21 cellular contexts compared by ENCODE assay signal in the genomic region with DNA sequence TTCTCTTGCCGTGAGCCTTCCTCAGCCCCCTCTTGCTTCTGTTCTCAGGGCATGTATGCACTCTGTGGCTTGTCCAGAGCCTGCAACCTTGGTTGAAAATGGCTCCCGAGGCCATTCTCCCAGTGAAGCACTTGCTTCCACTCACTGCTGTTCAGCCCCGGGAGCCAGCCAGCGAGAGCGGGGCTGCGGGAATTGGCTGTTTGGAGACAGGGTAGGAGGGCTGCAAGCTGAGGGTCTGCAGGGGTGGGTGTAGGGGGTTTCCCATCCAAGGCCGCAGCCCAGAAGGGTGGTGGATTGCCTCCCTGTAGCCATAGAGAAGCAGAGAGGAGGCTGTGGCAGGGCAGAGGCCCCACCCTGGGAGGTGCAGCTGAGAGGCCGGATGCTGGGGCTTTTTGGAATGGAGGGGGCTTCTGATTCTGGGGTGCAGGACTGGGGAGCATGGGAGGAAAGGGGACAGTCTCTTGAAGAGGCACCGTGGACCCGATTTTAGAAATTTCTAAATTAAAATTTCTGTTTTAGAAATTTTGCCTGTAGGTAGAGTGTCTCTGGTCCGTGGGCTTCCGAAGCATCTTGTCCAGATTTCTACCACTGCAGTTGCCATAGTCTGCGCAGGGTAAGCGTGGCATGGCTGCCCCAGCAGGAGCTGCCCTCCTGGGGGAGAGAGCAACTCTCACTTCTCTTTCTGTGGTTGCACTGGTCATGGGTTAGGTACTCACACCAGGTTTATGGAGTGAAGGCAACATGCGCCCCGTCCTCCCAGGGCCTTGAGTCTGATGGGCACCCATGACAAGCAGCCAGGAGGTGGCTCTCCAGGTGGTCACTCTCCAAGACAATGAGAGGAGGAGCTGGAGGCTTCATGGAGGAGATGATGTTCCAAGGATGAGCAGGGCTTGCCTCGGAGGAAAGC.
DNase-seq lines count a peak whose midpoint lies in the region; ATAC-seq, FAIRE-seq and TF ChIP-seq lines count a peak whose summit lies in the region.
"Had no signal": no experiment of that assay in that cellular context is flagged by ENCODE, and none has a peak within 500 bp of the region (broad histone marks: within the 10 kb centered on the region; RNA-seq: fewer than 3 reads in every experiment).

No MANE protein-coding gene starts in this region.

- peak overlapping the region; percentile 9 to 65 for H3K27ac Mint-ChIP-seq in natural killer cell
- H3K27ac Mint-ChIP-seq in natural killer cell treated with Interleukin-12 subunit alpha and Interleukin-12 subunit beta and Interleukin-15 and Interleukin-18, amount 100 ng/mL, for 72 hours = peak overlapping the region in 1 of 2 donors; percentile 68
- H3K27ac Mint-ChIP-seq in activated T-helper 1 cell treated with anti-CD3 and anti-CD28 coated beads, Interleukin-12 subunit alpha, Interleukin-12 subunit beta, Interleukin-2, Interleukin-4 antibody, amounts not matched to agents 30 ng/mL and 10 ng/mL and 1 ng/mL, durations not matched to agents 14 hours and 24 hours and 36 hours = peak overlapping the region; percentile 24
- H3K27ac Mint-ChIP-seq: activated CD4-positive, alpha-beta T cell treated with anti-CD3 and anti-CD28 coated beads for 36 hours; effector memory CD8-positive, alpha-beta T cell; progenitor cell of endocrine pancreas; T-cell had no signal

- DNase-seq in natural killer cell (no peak), mesenteric fat pad (ENCODE audit: low spot score) (peak; percentile 77), C1 segment of cervical spinal cord (lab: John Stamatoyannopoulos, UW) (no peak), H54 (ENCODE audit: insufficient read length, low spot score) (no peak)
- no peak for DNase-seq in natural killer cell treated with Interleukin-12 subunit alpha and Interleukin-12 subunit beta and Interleukin-15 and Interleukin-18, amount 100 ng/mL, for 72 hours (ENCODE audit: low spot score)
- no peak for DNase-seq in activated T-helper 1 cell treated with anti-CD3 and anti-CD28 coated beads, Interleukin-12 subunit alpha, Interleukin-12 subunit beta, Interleukin-2, Interleukin-4 antibody, amounts not matched to agents 30 ng/mL and 10 ng/mL and 1 ng/mL, durations not matched to agents 14 hours and 24 hours and 36 hours (ENCODE audit: low spot score)
- DNase-seq: activated CD4-positive, alpha-beta T cell treated with anti-CD3 and anti-CD28 coated beads for 36 hours; activated naive CD4-positive, alpha-beta T cell treated with anti-CD3 and anti-CD28 coated beads, Interleukin-2, amount 50 U/mL, for 16 hours; amygdala; effector memory CD8-positive, alpha-beta T cell; foreskin melanocyte; left lung; NCI-H1417 treated with DMSO at 0.1 percent for 48 hours; SJCRH30; T-cell; trophoblast cell had no signal

- no peak for TF ChIP-seq CTCF in natural killer cell (IDR thresholded peaks at IDR 0.05)

- no peaks in the 10 kb centered on the region for H3K9me3 Mint-ChIP-seq in natural killer cell
- no peaks in the 10 kb centered on the region for H3K9me3 Mint-ChIP-seq in natural killer cell treated with Interleukin-12 subunit alpha and Interleukin-12 subunit beta and Interleukin-15 and Interleukin-18, amount 100 ng/mL, for 72 hours
- H3K9me3 Mint-ChIP-seq in activated T-helper 1 cell treated with anti-CD3 and anti-CD28 coated beads, Interleukin-12 subunit alpha, Interleukin-12 subunit beta, Interleukin-2, Interleukin-4 antibody, amounts not matched to agents 30 ng/mL and 10 ng/mL and 1 ng/mL, durations not matched to agents 14 hours and 24 hours and 36 hours = peaks cover 7% of the 10 kb centered on the region
- H3K9me3 Mint-ChIP-seq: effector memory CD8-positive, alpha-beta T cell; T-cell had no signal

- no peaks in the 10 kb centered on the region for H3K27me3 Mint-ChIP-seq in natural killer cell (ENCODE audit: low read depth in 2 of 2)
- H3K27me3 Mint-ChIP-seq in natural killer cell treated with Interleukin-12 subunit alpha and Interleukin-12 subunit beta and Interleukin-15 and Interleukin-18, amount 100 ng/mL, for 72 hours = no peaks in the 10 kb centered on the region
- H3K27me3 Mint-ChIP-seq in activated T-helper 1 cell treated with anti-CD3 and anti-CD28 coated beads, Interleukin-12 subunit alpha, Interleukin-12 subunit beta, Interleukin-2, Interleukin-4 antibody, amounts not matched to agents 30 ng/mL and 10 ng/mL and 1 ng/mL, durations not matched to agents 14 hours and 24 hours and 36 hours (ENCODE audit: insufficient read depth) = no peaks in the 10 kb centered on the region
- H3K27me3 Mint-ChIP-seq: activated CD4-positive, alpha-beta T cell treated with anti-CD3 and anti-CD28 coated beads for 36 hours; effector memory CD8-positive, alpha-beta T cell; progenitor cell of endocrine pancreas; T-cell had no signal

- H3K4me1 Mint-ChIP-seq in natural killer cell = peaks cover 40 to 51% of the 10 kb centered on the region in 2 donors
- peaks cover 5 to 36% of the 10 kb centered on the region in 2 donors for H3K4me1 Mint-ChIP-seq in natural killer cell treated with Interleukin-12 subunit alpha and Interleukin-12 subunit beta and Interleukin-15 and Interleukin-18, amount 100 ng/mL, for 72 hours (ENCODE audit: low read depth in 2 of 2)
- no peaks in the 10 kb centered on the region for H3K4me1 Mint-ChIP-seq in activated T-helper 1 cell treated with anti-CD3 and anti-CD28 coated beads, Interleukin-12 subunit alpha, Interleukin-12 subunit beta, Interleukin-2, Interleukin-4 antibody, amounts not matched to agents 30 ng/mL and 10 ng/mL and 1 ng/mL, durations not matched to agents 14 hours and 24 hours and 36 hours (ENCODE audit: low read depth)
- H3K4me1 Mint-ChIP-seq: activated CD4-positive, alpha-beta T cell treated with anti-CD3 and anti-CD28 coated beads for 36 hours had no signal

- no peak overlapping the region for H3K4me3 Mint-ChIP-seq in natural killer cell
- no peak overlapping the region for H3K4me3 Mint-ChIP-seq in natural killer cell treated with Interleukin-12 subunit alpha and Interleukin-12 subunit beta and Interleukin-15 and Interleukin-18, amount 100 ng/mL, for 72 hours
- no peak overlapping the region for H3K4me3 Mint-ChIP-seq in activated T-helper 1 cell treated with anti-CD3 and anti-CD28 coated beads, Interleukin-12 subunit alpha, Interleukin-12 subunit beta, Interleukin-2, Interleukin-4 antibody, amounts not matched to agents 30 ng/mL and 10 ng/mL and 1 ng/mL, durations not matched to agents 14 hours and 24 hours and 36 hours
- H3K4me3 Mint-ChIP-seq: activated CD4-positive, alpha-beta T cell treated with anti-CD3 and anti-CD28 coated beads for 36 hours; effector memory CD8-positive, alpha-beta T cell; T-cell had no signal

- no peak for FAIRE-seq in H54 (lab: Jason Lieb, UNC)
- FAIRE-seq: colon had no signal

- no peaks in the 10 kb centered on the region for H3K36me3 Mint-ChIP-seq in natural killer cell
- no peaks in the 10 kb centered on the region for H3K36me3 Mint-ChIP-seq in natural killer cell treated with Interleukin-12 subunit alpha and Interleukin-12 subunit beta and Interleukin-15 and Interleukin-18, amount 100 ng/mL, for 72 hours
- peaks cover 12% of the 10 kb centered on the region for H3K36me3 Mint-ChIP-seq in activated T-helper 1 cell treated with anti-CD3 and anti-CD28 coated beads, Interleukin-12 subunit alpha, Interleukin-12 subunit beta, Interleukin-2, Interleukin-4 antibody, amounts not matched to agents 30 ng/mL and 10 ng/mL and 1 ng/mL, durations not matched to agents 14 hours and 24 hours and 36 hours (ENCODE audit: low read depth)

- ATAC-seq in natural killer cell (no peak), GM19455 (IDR thresholded peaks at IDR 0.05; ENCODE audit: unreplicated experiment) (no peak), GM19035 (IDR thresholded peaks at IDR 0.05; ENCODE audit: unreplicated experiment) (no peak)
- no peak for ATAC-seq in natural killer cell treated with Interleukin-12 subunit alpha and Interleukin-12 subunit beta and Interleukin-15 and Interleukin-18, amount 100 ng/mL, for 72 hours
- ATAC-seq: activated CD4-positive, alpha-beta T cell treated with anti-CD3 and anti-CD28 coated beads for 36 hours; effector memory CD8-positive, alpha-beta T cell; left lung; Panc1; T-cell had no signal

- no peak for TF ChIP-seq POLR2A in H54 (IDR thresholded peaks at IDR 0.05; ENCODE audit: low read depth, low read length)

- intact Hi-C loops in natural killer cell (cut with micrococcal nuclease) = no loop called here
- intact Hi-C loops in activated T-helper 1 cell treated with anti-CD3 and anti-CD28 coated beads, Interleukin-12 subunit alpha, Interleukin-12 subunit beta, Interleukin-2, Interleukin-4 antibody, amounts not matched to agents 30 ng/mL and 10 ng/mL and 1 ng/mL, durations not matched to agents 14 hours and 24 hours and 36 hours (cut with micrococcal nuclease) = no loop called here
